In the genomic region with DNA sequence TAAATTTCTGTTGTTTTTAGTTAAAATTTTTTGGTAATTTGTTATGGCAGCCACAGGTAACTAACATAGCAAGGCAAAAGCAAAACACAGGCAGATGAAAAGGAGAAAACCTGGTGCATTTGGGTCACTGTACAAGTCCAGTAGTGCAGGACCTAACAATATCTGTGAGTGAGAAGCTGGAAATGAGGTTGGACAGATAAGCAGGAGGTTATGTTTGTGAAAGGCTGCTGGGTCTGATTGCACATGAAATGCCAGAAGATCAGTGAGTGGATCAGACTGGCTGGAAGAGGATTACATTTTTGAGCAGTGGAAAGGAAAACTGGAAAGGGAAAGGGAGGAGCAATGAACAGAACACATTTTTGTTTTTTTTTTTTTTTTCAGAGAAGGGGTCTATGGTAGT, we compare ENCODE assay signal across 15 cellular contexts.
DNase-seq lines count a peak whose midpoint lies in the region; TF ChIP-seq lines count a peak whose summit lies in the region.
"Had no signal": no experiment of that assay in that cellular context is flagged by ENCODE, and none has a peak within 500 bp of the region (broad histone marks: within the 10 kb centered on the region; RNA-seq: fewer than 3 reads in every experiment).

No MANE protein-coding gene starts in this region.

- in situ Hi-C loops in GM13977 (cut with MboI; ENCODE audit: low pct_unique_long_range_greater_than_20kb, low sequenced_read_pairs, unreplicated experiment) = no loop called here

- H3K79me2 ChIP-seq in hepatocyte = no peaks in the 10 kb centered on the region

- intact Hi-C loops in activated T-helper 1 cell treated with anti-CD3 and anti-CD28 coated beads, Interleukin-12 subunit alpha, Interleukin-12 subunit beta, Interleukin-2, Interleukin-4 antibody, amounts not matched to agents 30 ng/mL and 10 ng/mL and 1 ng/mL, durations not matched to agents 14 hours and 24 hours and 36 hours (cut with micrococcal nuclease) = no loop called here

- no peak overlapping the region for H3K27ac ChIP-seq in hepatocyte

- no peaks in the 10 kb centered on the region for H4K20me1 ChIP-seq in hepatocyte (ENCODE audit: insufficient read depth, poor library complexity, severe bottlenecking)

- H3K27me3 ChIP-seq in hepatocyte = no peaks in the 10 kb centered on the region

- peak overlapping the region; percentile 33 for H3K27ac Mint-ChIP-seq in nephron progenitor cell
- H3K27ac Mint-ChIP-seq in activated T-helper 1 cell treated with anti-CD3 and anti-CD28 coated beads, Interleukin-12 subunit alpha, Interleukin-12 subunit beta, Interleukin-2, Interleukin-4 antibody, amounts not matched to agents 30 ng/mL and 10 ng/mL and 1 ng/mL, durations not matched to agents 14 hours and 24 hours and 36 hours = no peak overlapping the region

- no peaks in the 10 kb centered on the region for H3K4me1 Mint-ChIP-seq in nephron progenitor cell
- no peaks in the 10 kb centered on the region for H3K4me1 Mint-ChIP-seq in activated T-helper 1 cell treated with anti-CD3 and anti-CD28 coated beads, Interleukin-12 subunit alpha, Interleukin-12 subunit beta, Interleukin-2, Interleukin-4 antibody, amounts not matched to agents 30 ng/mL and 10 ng/mL and 1 ng/mL, durations not matched to agents 14 hours and 24 hours and 36 hours (ENCODE audit: low read depth)
- H3K4me1 Mint-ChIP-seq: CD4-positive, alpha-beta memory T cell; GM23338; H9 had no signal

- H3K4me3 Mint-ChIP-seq in nephron progenitor cell = no peak overlapping the region
- no peak overlapping the region for H3K4me3 Mint-ChIP-seq in activated T-helper 1 cell treated with anti-CD3 and anti-CD28 coated beads, Interleukin-12 subunit alpha, Interleukin-12 subunit beta, Interleukin-2, Interleukin-4 antibody, amounts not matched to agents 30 ng/mL and 10 ng/mL and 1 ng/mL, durations not matched to agents 14 hours and 24 hours and 36 hours
- H3K4me3 Mint-ChIP-seq: CD4-positive, alpha-beta memory T cell; GM23338; H9 had no signal

- H3K9me3 ChIP-seq in hepatocyte (ENCODE audit: low read depth) = no peaks in the 10 kb centered on the region

- H3K27me3 Mint-ChIP-seq in nephron progenitor cell (ENCODE audit: low read depth, poor library complexity) = no peaks in the 10 kb centered on the region
- peaks cover 1% of the 10 kb centered on the region for H3K27me3 Mint-ChIP-seq in activated T-helper 1 cell treated with anti-CD3 and anti-CD28 coated beads, Interleukin-12 subunit alpha, Interleukin-12 subunit beta, Interleukin-2, Interleukin-4 antibody, amounts not matched to agents 30 ng/mL and 10 ng/mL and 1 ng/mL, durations not matched to agents 14 hours and 24 hours and 36 hours (ENCODE audit: insufficient read depth)

- no peaks in the 10 kb centered on the region for H3K4me1 ChIP-seq in hepatocyte (ENCODE audit: insufficient read depth)

- no peak overlapping the region for H2AFZ ChIP-seq in hepatocyte
- H2AFZ ChIP-seq: GM23338 had no signal

- no peaks in the 10 kb centered on the region for H3K9me2 ChIP-seq in hepatocyte (replicated peaks; ENCODE audit: insufficient read depth)

- no peak overlapping the region for H3K4me2 ChIP-seq in hepatocyte
- H3K4me2 ChIP-seq: GM23338 had no signal

- no peak for TF ChIP-seq CTCF in hepatocyte (IDR thresholded peaks at IDR 0.05; ENCODE audit: poor library complexity)
- TF ChIP-seq CTCF in nephron progenitor cell (IDR thresholded peaks at IDR 0.05) = no peak
- TF ChIP-seq CTCF in GM13977 (IDR thresholded peaks at IDR 0.05; ENCODE audit: extremely low read depth, insufficient read depth, missing control alignments) = no peak

- DNase-seq in OCI-M1 (lab: John Stamatoyannopoulos, UW) (peak; percentile 6), dermis microvascular lymphatic vessel endothelial cell (ENCODE audit: low read depth in 2 of 2) (peak; percentile 5 to 25), hepatocyte (ENCODE audit: low spot score) (peak; percentile 11), nephron progenitor cell (no peak), GM13977 (ENCODE audit: low spot score) (no peak)
- DNase-seq in activated T-helper 1 cell treated with anti-CD3 and anti-CD28 coated beads, Interleukin-12 subunit alpha, Interleukin-12 subunit beta, Interleukin-2, Interleukin-4 antibody, amounts not matched to agents 30 ng/mL and 10 ng/mL and 1 ng/mL, durations not matched to agents 14 hours and 24 hours and 36 hours (ENCODE audit: low spot score) = no peak
- DNase-seq: C1 segment of cervical spinal cord; Calu3; CD4-positive, alpha-beta memory T cell; COR-L47; DMS53; DMS79 treated with DMSO at 0.1 percent for 48 hours; GF-D8; H9 had no signal

- peaks cover 7% of the 10 kb centered on the region for H3K9me3 Mint-ChIP-seq in nephron progenitor cell
- H3K9me3 Mint-ChIP-seq in activated T-helper 1 cell treated with anti-CD3 and anti-CD28 coated beads, Interleukin-12 subunit alpha, Interleukin-12 subunit beta, Interleukin-2, Interleukin-4 antibody, amounts not matched to agents 30 ng/mL and 10 ng/mL and 1 ng/mL, durations not matched to agents 14 hours and 24 hours and 36 hours = peaks cover 17% of the 10 kb centered on the region
- H3K9me3 Mint-ChIP-seq: H9 had no signal

- H3K36me3 Mint-ChIP-seq in nephron progenitor cell (ENCODE audit: low read depth) = peaks cover 38% of the 10 kb centered on the region
- H3K36me3 Mint-ChIP-seq in activated T-helper 1 cell treated with anti-CD3 and anti-CD28 coated beads, Interleukin-12 subunit alpha, Interleukin-12 subunit beta, Interleukin-2, Interleukin-4 antibody, amounts not matched to agents 30 ng/mL and 10 ng/mL and 1 ng/mL, durations not matched to agents 14 hours and 24 hours and 36 hours (ENCODE audit: low read depth) = no peaks in the 10 kb centered on the region
- H3K36me3 Mint-ChIP-seq: CD4-positive, alpha-beta memory T cell had no signal

- no peaks in the 10 kb centered on the region for H3K36me3 ChIP-seq in hepatocyte (replicated peaks; ENCODE audit: insufficient read depth, low read depth)

- H3K4me3 ChIP-seq in hepatocyte = no peak overlapping the region
- H3K4me3 ChIP-seq: GM23338 had no signal

Comparison
In these comparisons a context has a peak if more than half of its experiments do, and no peak if none do; other contexts are left out.
1. DNase-seq: peak in OCI-M1 (single experiment), dermis microvascular lymphatic vessel endothelial cell (2 of 2) and hepatocyte (single experiment); none in nephron progenitor cell (single experiment), GM13977 (single experiment) and activated T-helper 1 cell treated with anti-CD3 and anti-CD28 coated beads, Interleukin-12 subunit alpha, Interleukin-12 subunit beta, Interleukin-2, Interleukin-4 antibody, amounts not matched to agents 30 ng/mL and 10 ng/mL and 1 ng/mL, durations not matched to agents 14 hours and 24 hours and 36 hours (single experiment).